ENCODE assay signal across 8 cellular contexts in genomic region chr11:45110562-45110961, GRCh38. TPM values are rescaled to one million over a fixed set of nuclear protein-coding genes. Genes with fewer than 3 reads are reported as not detected.
DNase-seq lines count a peak whose midpoint lies in the region; ATAC-seq, FAIRE-seq and TF ChIP-seq lines count a peak whose summit lies in the region.

No MANE protein-coding gene starts in this region.

- H3K4me1 Mint-ChIP-seq in T-cell, result no peaks in the 10 kb centered on the region
- H3K4me1 Mint-ChIP-seq in natural killer cell, result no peaks in the 10 kb centered on the region
- no peaks in the 10 kb centered on the region for H3K4me1 Mint-ChIP-seq in activated T-helper 1 cell treated with anti-CD3 and anti-CD28 coated beads, Interleukin-12 subunit alpha, Interleukin-12 subunit beta, Interleukin-2, Interleukin-4 antibody, amounts not matched to agents 30 ng/mL and 10 ng/mL and 1 ng/mL, durations not matched to agents 14 hours and 24 hours and 36 hours (ENCODE audit: low read depth)

- POLR2A ChIA-PET in T-cell (lab: Charles Lee), result no interaction called here

- H3K4me3 Mint-ChIP-seq in T-cell, result no peak overlapping the region
- H3K4me3 Mint-ChIP-seq in natural killer cell, result no peak overlapping the region
- no peak overlapping the region for H3K4me3 Mint-ChIP-seq in activated T-helper 1 cell treated with anti-CD3 and anti-CD28 coated beads, Interleukin-12 subunit alpha, Interleukin-12 subunit beta, Interleukin-2, Interleukin-4 antibody, amounts not matched to agents 30 ng/mL and 10 ng/mL and 1 ng/mL, durations not matched to agents 14 hours and 24 hours and 36 hours

- peaks cover 48 to 51% of the 10 kb centered on the region in 2 donors for H3K27me3 Mint-ChIP-seq in T-cell
- peaks cover 50 to 57% of the 10 kb centered on the region in 2 donors for H3K27me3 Mint-ChIP-seq in natural killer cell (ENCODE audit: low read depth in 2 of 2)
- peaks cover 27% of the 10 kb centered on the region for H3K27me3 Mint-ChIP-seq in activated T-helper 1 cell treated with anti-CD3 and anti-CD28 coated beads, Interleukin-12 subunit alpha, Interleukin-12 subunit beta, Interleukin-2, Interleukin-4 antibody, amounts not matched to agents 30 ng/mL and 10 ng/mL and 1 ng/mL, durations not matched to agents 14 hours and 24 hours and 36 hours (ENCODE audit: insufficient read depth)

- intact Hi-C loops in natural killer cell (cut with micrococcal nuclease), result loop anchor here (1.0 kb wide), 2 partner anchors 183 to 222 kb away; no protein-coding TSS in a partner anchor
- intact Hi-C loops in activated T-helper 1 cell treated with anti-CD3 and anti-CD28 coated beads, Interleukin-12 subunit alpha, Interleukin-12 subunit beta, Interleukin-2, Interleukin-4 antibody, amounts not matched to agents 30 ng/mL and 10 ng/mL and 1 ng/mL, durations not matched to agents 14 hours and 24 hours and 36 hours (cut with micrococcal nuclease), result loop anchor here (1.0 to 2.0 kb wide), 3 partner anchors 183 to 662 kb away; no protein-coding TSS in a partner anchor

- DNase-seq in AG09309 (ENCODE audit: low read depth) (peak; percentile 34), NCI-H128 (lab: John Stamatoyannopoulos, UW; ENCODE audit: unreplicated experiment) (peak; percentile 45), T-cell (peak in 12 of 34 experiments; percentile 14 to 57 (median 25)), fibroblast of gingiva (ENCODE audit: low read depth) (peak; percentile 63), natural killer cell (no peak)
- DNase-seq in activated T-helper 1 cell treated with anti-CD3 and anti-CD28 coated beads, Interleukin-12 subunit alpha, Interleukin-12 subunit beta, Interleukin-2, Interleukin-4 antibody, amounts not matched to agents 30 ng/mL and 10 ng/mL and 1 ng/mL, durations not matched to agents 14 hours and 24 hours and 36 hours (ENCODE audit: low spot score), result no peak

- H3K27ac Mint-ChIP-seq in T-cell (no peak overlapping the region), natural killer cell (no peak overlapping the region)
- H3K27ac Mint-ChIP-seq in activated T-helper 1 cell treated with anti-CD3 and anti-CD28 coated beads, Interleukin-12 subunit alpha, Interleukin-12 subunit beta, Interleukin-2, Interleukin-4 antibody, amounts not matched to agents 30 ng/mL and 10 ng/mL and 1 ng/mL, durations not matched to agents 14 hours and 24 hours and 36 hours, result no peak overlapping the region

- CTCF ChIA-PET in T-cell (lab: Charles Lee), result interaction anchor here (0.5 to 3.2 kb wide), 31 partner anchors 9 to 1943 kb away, joined by 3 to 18 read pairs (median 4); no protein-coding TSS in a partner anchor

- H3K9me3 Mint-ChIP-seq in T-cell, result no peaks in the 10 kb centered on the region
- H3K9me3 Mint-ChIP-seq in natural killer cell, result no peaks in the 10 kb centered on the region
- H3K9me3 Mint-ChIP-seq in activated T-helper 1 cell treated with anti-CD3 and anti-CD28 coated beads, Interleukin-12 subunit alpha, Interleukin-12 subunit beta, Interleukin-2, Interleukin-4 antibody, amounts not matched to agents 30 ng/mL and 10 ng/mL and 1 ng/mL, durations not matched to agents 14 hours and 24 hours and 36 hours, result no peaks in the 10 kb centered on the region

- FAIRE-seq in G401.6 (lab: Jason Lieb, UNC), result peak; percentile 76

- peak; percentile 74 for TF ChIP-seq CTCF in AG09309 (IDR thresholded peaks at IDR 0.05; ENCODE audit: control insufficient read depth, insufficient read depth, low read depth, low read length, missing control alignments)
- peak; percentile 74 for TF ChIP-seq CTCF in natural killer cell (IDR thresholded peaks at IDR 0.05)

- no peaks in the 10 kb centered on the region for H3K36me3 Mint-ChIP-seq in T-cell
- H3K36me3 Mint-ChIP-seq in natural killer cell, result peaks cover 9% of the 10 kb centered on the region
- no peaks in the 10 kb centered on the region for H3K36me3 Mint-ChIP-seq in activated T-helper 1 cell treated with anti-CD3 and anti-CD28 coated beads, Interleukin-12 subunit alpha, Interleukin-12 subunit beta, Interleukin-2, Interleukin-4 antibody, amounts not matched to agents 30 ng/mL and 10 ng/mL and 1 ng/mL, durations not matched to agents 14 hours and 24 hours and 36 hours (ENCODE audit: low read depth)

- no peak overlapping the region for H3K4me3 ChIP-seq in AG09309 (ENCODE audit: control insufficient read depth, low read depth, low read length)

- ATAC-seq in T-cell (replicated peaks in 1 of 4), result peak; percentile 58 to 67 (median 63)
- ATAC-seq in natural killer cell, result peak; percentile 70 to 75 (median 70)
- ATAC-seq in GM18511 (IDR thresholded peaks at IDR 0.05; ENCODE audit: unreplicated experiment), result no peak

RNA-seq across cellular contexts. Expression of gene PRDM11, which starts 35.9 kb away (rescaled TPM):
- 10 to 100 TPM in 3 of 5 donors, 1 to 10 TPM in 2; 8.7 to 12.5 (median 10.6) TPM for total RNA-seq in T-cell
- total RNA-seq in natural killer cell, result 10 to 100 TPM; 10.3 to 14.7 (median 13.7) TPM
- total RNA-seq in activated T-helper 1 cell treated with anti-CD3 and anti-CD28 coated beads, Interleukin-12 subunit alpha, Interleukin-12 subunit beta, Interleukin-2, Interleukin-4 antibody, amounts not matched to agents 30 ng/mL and 10 ng/mL and 1 ng/mL, durations not matched to agents 14 hours and 24 hours and 36 hours, result 1.3 and 2.2 TPM in 2 replicates

Comparison
In these comparisons a context has a peak if more than half of its experiments do, and no peak if none do; other contexts are left out.
1. DNase-seq: peak in AG09309 (single experiment), NCI-H128 (single experiment) and fibroblast of gingiva (single experiment); none in natural killer cell (single experiment) and activated T-helper 1 cell treated with anti-CD3 and anti-CD28 coated beads, Interleukin-12 subunit alpha, Interleukin-12 subunit beta, Interleukin-2, Interleukin-4 antibody, amounts not matched to agents 30 ng/mL and 10 ng/mL and 1 ng/mL, durations not matched to agents 14 hours and 24 hours and 36 hours (single experiment).